In the genomic region with DNA sequence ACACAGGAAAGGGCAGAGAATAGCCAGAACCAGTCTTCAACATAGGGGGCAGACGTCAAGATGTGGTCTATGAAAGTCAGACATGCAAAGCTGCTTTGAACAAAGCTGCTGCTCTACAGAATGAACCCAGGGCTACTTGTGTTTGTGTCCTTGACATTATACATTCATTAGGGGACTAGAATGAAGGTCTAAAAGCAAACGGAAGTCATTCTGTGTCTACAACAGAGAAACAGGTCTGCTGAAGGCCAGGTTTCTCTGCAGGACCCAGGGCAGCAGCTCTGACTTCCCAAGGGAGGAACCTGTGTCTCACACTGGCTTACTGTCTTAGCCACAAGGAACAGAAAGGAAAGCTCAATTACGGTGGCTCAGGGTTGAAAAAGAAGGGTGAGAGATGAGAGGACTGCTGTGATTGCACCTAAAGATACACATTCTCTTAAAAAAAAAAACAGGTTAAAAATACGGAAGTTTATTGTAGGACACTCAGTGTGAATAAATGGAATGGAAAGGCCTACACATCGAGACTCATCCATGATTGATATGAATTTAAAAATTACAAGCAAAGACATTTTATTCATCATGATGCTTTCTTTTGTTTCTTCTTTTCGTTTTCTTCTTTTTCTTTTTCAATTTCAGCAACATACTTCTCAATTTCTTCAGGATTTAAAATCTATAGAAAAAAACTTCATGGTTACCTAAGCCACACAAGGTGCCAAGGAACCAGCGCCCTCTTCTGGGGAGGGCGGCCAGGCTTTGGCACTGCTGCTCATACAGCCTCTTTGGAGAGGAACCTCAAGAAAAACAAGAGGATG, we compare ENCODE assay signal across 8 cellular contexts. TPM values are rescaled to one million over a fixed set of nuclear protein-coding genes. Genes with fewer than 3 reads are reported as not detected.
DNase-seq lines count a peak whose midpoint lies in the region; FAIRE-seq and TF ChIP-seq lines count a peak whose summit lies in the region.

No MANE protein-coding gene starts in this region.

- peaks cover 21% of the 10 kb centered on the region for H3K79me2 ChIP-seq in mesendoderm (ENCODE audit: control insufficient read depth, insufficient read depth, low read length)

- H3K9me3 ChIP-seq in thyroid gland (no peaks in the 10 kb centered on the region), neuronal stem cell (replicated peaks in 1 of 2; ENCODE audit: control insufficient read depth in 2 of 2, insufficient read depth in 1 of 2, low read depth in 1 of 2, low read length in 2 of 2) (no peaks in the 10 kb centered on the region)

- H3K14ac ChIP-seq in neuronal stem cell (ENCODE audit: low read length) = no peak overlapping the region

- no peak overlapping the region for H2AFZ ChIP-seq in neuronal stem cell (ENCODE audit: low read length)

- peaks cover 1% of the 10 kb centered on the region for H3K4me1 ChIP-seq in mesendoderm (ENCODE audit: control insufficient read depth, low read depth, low read length)
- H3K4me1 ChIP-seq in thyroid gland = peaks cover 8 to 21% of the 10 kb centered on the region in 2 donors
- H3K4me1 ChIP-seq in neuronal stem cell (ENCODE audit: control insufficient read depth in 2 of 2, insufficient read depth in 1 of 2, low read depth in 1 of 2, low read length in 2 of 2) = peaks cover 1 to 3% of the 10 kb centered on the region in 2 donors

- no CpG with 5 or more reads among the region's 8 CpGs for WGBS in mesendoderm (ENCODE audit: extremely low coverage, insufficient coverage, low lambda C conversion rate)
- WGBS in thyroid gland, 2 donors = 62 to 66% methylated on average over 8 of the region's 8 CpGs
- no CpG with 5 or more reads among the region's 8 CpGs for WGBS in neuronal stem cell (ENCODE audit: extremely low coverage in 2 of 2, insufficient read length in 2 of 2, insufficient replicate concordance in 1 of 2), 2 donors

- H3K27me3 ChIP-seq in mesendoderm (ENCODE audit: insufficient read depth, low read length, poor library complexity) (no peaks in the 10 kb centered on the region), thyroid gland (no peaks in the 10 kb centered on the region), neuronal stem cell (ENCODE audit: control insufficient read depth in 3 of 3, insufficient read depth in 3 of 3, low read depth in 1 of 3, low read length in 3 of 3) (no peaks in the 10 kb centered on the region)

- no peak for FAIRE-seq in GM19239 (lab: Jason Lieb, UNC)

- H2BK12ac ChIP-seq in neuronal stem cell (ENCODE audit: low read length) = no peak overlapping the region

- H3K4ac ChIP-seq in mesendoderm (ENCODE audit: low read depth, low read length) (no peak overlapping the region), neuronal stem cell (ENCODE audit: low read length) (no peak overlapping the region)

- H3K18ac ChIP-seq in mesendoderm (ENCODE audit: low read length) (no peak overlapping the region), neuronal stem cell (ENCODE audit: low read length) (no peak overlapping the region)

- H3K79me1 ChIP-seq in mesendoderm (ENCODE audit: low read length) (peaks cover 21% of the 10 kb centered on the region), neuronal stem cell (ENCODE audit: low read depth, low read length) (peaks cover 15% of the 10 kb centered on the region)

- peak; percentile 74 for DNase-seq in AG20443 (ENCODE audit: low spot score)
- DNase-seq in GM19239 (ENCODE audit: insufficient read length, low spot score) = peak; percentile 44
- DNase-seq in NCI-H526 treated with DMSO at 0.1 percent for 48 hours (lab: John Stamatoyannopoulos, UW) = peak; percentile 22
- peak; percentile 62 to 68 for DNase-seq in activated CD4-positive, alpha-beta T cell treated with anti-CD3 and anti-CD28 coated beads, Interleukin-2, amount 50 U/mL, for 48 hours
- DNase-seq in dermis blood vessel endothelial cell = peak; percentile 87
- peak; percentile 80 for DNase-seq in mesendoderm
- peak; percentile 78 to 79 for DNase-seq in thyroid gland
- no peak for DNase-seq in neuronal stem cell (ENCODE audit: low spot score)

- H2AK5ac ChIP-seq in mesendoderm (ENCODE audit: low read length) (no peak overlapping the region), neuronal stem cell (ENCODE audit: low read depth, low read length) (no peak overlapping the region)

- TF ChIP-seq CTCF in thyroid gland (IDR thresholded peaks at IDR 0.05) = peak; percentile 21 to 75 (median 58)

- H4K91ac ChIP-seq in neuronal stem cell (ENCODE audit: low read depth, low read length, poor library complexity) = no peak overlapping the region

- H3K4me3 ChIP-seq in mesendoderm (ENCODE audit: low read length) (no peak overlapping the region), thyroid gland (replicated peaks in 1 of 3) (no peak overlapping the region), neuronal stem cell (ENCODE audit: low read length in 2 of 2) (no peak overlapping the region)

- H2BK120ac ChIP-seq in mesendoderm (ENCODE audit: low read depth, low read length) = no peak overlapping the region
- H2BK120ac ChIP-seq in neuronal stem cell (ENCODE audit: low read depth, low read length) = no peak overlapping the region

- H3K4me2 ChIP-seq in mesendoderm (ENCODE audit: low read length) (no peak overlapping the region), neuronal stem cell (ENCODE audit: insufficient read depth, low read length, poor library complexity, severe bottlenecking) (no peak overlapping the region)

- H3K36me3 ChIP-seq in mesendoderm (ENCODE audit: control insufficient read depth, insufficient read depth, low read length) (peaks cover 37% of the 10 kb centered on the region), thyroid gland (peaks cover 60 to 75% of the 10 kb centered on the region in 2 donors), neuronal stem cell (replicated peaks in 1 of 2; ENCODE audit: control insufficient read depth in 2 of 2, insufficient read depth in 2 of 2, low read length in 2 of 2) (peaks cover 74 to 100% of the 10 kb centered on the region in 2 donors)

- H3K27ac ChIP-seq in mesendoderm (ENCODE audit: low read depth, low read length) (no peak overlapping the region), thyroid gland (no peak overlapping the region), neuronal stem cell (replicated peaks; ENCODE audit: low read length) (no peak overlapping the region)

- H2BK15ac ChIP-seq in mesendoderm (replicated peaks; ENCODE audit: low read depth) (no peak overlapping the region), neuronal stem cell (ENCODE audit: low read length) (no peak overlapping the region)

- H4K5ac ChIP-seq in mesendoderm (ENCODE audit: low read length) = no peak overlapping the region

- H3K56ac ChIP-seq in mesendoderm (ENCODE audit: low read length) = no peak overlapping the region

- H3K9ac ChIP-seq in mesendoderm (ENCODE audit: low read length) (no peak overlapping the region), neuronal stem cell (ENCODE audit: low read depth, low read length, poor library complexity) (no peak overlapping the region)

- no peak overlapping the region for H3K23ac ChIP-seq in mesendoderm (ENCODE audit: low read length)
- H3K23ac ChIP-seq in neuronal stem cell (ENCODE audit: low read depth, low read length, poor library complexity) = no peak overlapping the region

- intact Hi-C loops in thyroid gland (cut with DNase I) = loop anchor here (5.0 kb wide), 1 partner anchor 124 kb away; no protein-coding TSS in a partner anchor

- H4K8ac ChIP-seq in mesendoderm (ENCODE audit: low read depth, low read length) = no peak overlapping the region
- no peak overlapping the region for H4K8ac ChIP-seq in neuronal stem cell (ENCODE audit: low read depth, low read length)

- no peak for TF ChIP-seq POLR2A in thyroid gland (IDR thresholded peaks at IDR 0.05)

- H2BK5ac ChIP-seq in mesendoderm (ENCODE audit: low read length) (no peak overlapping the region), neuronal stem cell (ENCODE audit: low read length) (no peak overlapping the region)

RNA-seq across cellular contexts. Expression of a gene that starts 6.7 kb away (rescaled TPM):
- total RNA-seq in dermis blood vessel endothelial cell = 450 and 557 TPM in 2 replicates
- 431 TPM for polyA plus RNA-seq in mesendoderm (2013, experiment 1 of 2)
- 443 TPM for polyA plus RNA-seq in mesendoderm (2013, experiment 2 of 2)
- 100 to 1,000 TPM; 213 to 288 (median 261) TPM for total RNA-seq in thyroid gland
- 299 TPM for polyA plus RNA-seq in neuronal stem cell (2013, experiment 1 of 2)
- 308 TPM for polyA plus RNA-seq in neuronal stem cell (2013, experiment 2 of 2)

RNA-seq across cellular contexts. Expression of a gene that starts 7.1 kb away (rescaled TPM):
- 13.8 and 16.5 TPM in 2 replicates for total RNA-seq in dermis blood vessel endothelial cell
- 7.7 TPM for polyA plus RNA-seq in mesendoderm (2013, experiment 1 of 2)
- 7.7 TPM for polyA plus RNA-seq in mesendoderm (2013, experiment 2 of 2)
- 10 to 100 TPM; 12.2 to 22.0 (median 15.2) TPM for total RNA-seq in thyroid gland
- 13.7 TPM for polyA plus RNA-seq in neuronal stem cell (2013, experiment 1 of 2)
- polyA plus RNA-seq in neuronal stem cell (2013, experiment 2 of 2) = 13.4 TPM

RNA-seq across cellular contexts. Expression of a gene that starts 14.2 kb away (rescaled TPM):
- 31.3 and 32.8 TPM in 2 replicates for total RNA-seq in dermis blood vessel endothelial cell
- polyA plus RNA-seq in mesendoderm (2013, experiment 1 of 2) = 37.1 TPM
- 39.0 TPM for polyA plus RNA-seq in mesendoderm (2013, experiment 2 of 2)
- 10 to 100 TPM; 25.3 to 27.9 (median 25.6) TPM for total RNA-seq in thyroid gland
- 74.7 TPM for polyA plus RNA-seq in neuronal stem cell (2013, experiment 1 of 2)
- polyA plus RNA-seq in neuronal stem cell (2013, experiment 2 of 2) = 78.8 TPM

RNA-seq across cellular contexts. Expression of a gene that starts 46.3 kb away (rescaled TPM):
- 19.3 and 26.7 TPM in 2 replicates for total RNA-seq in dermis blood vessel endothelial cell
- polyA plus RNA-seq in mesendoderm (2013, experiment 1 of 2) = 19.6 TPM
- polyA plus RNA-seq in mesendoderm (2013, experiment 2 of 2) = 18.5 TPM
- total RNA-seq in thyroid gland = 10 to 100 TPM; 21.6 to 38.2 (median 33.4) TPM
- 24.2 TPM for polyA plus RNA-seq in neuronal stem cell (2013, experiment 1 of 2)
- 25.1 TPM for polyA plus RNA-seq in neuronal stem cell (2013, experiment 2 of 2)
